Comparison of ENCODE assay signal across 18 cellular contexts in genomic region chr1:216892581-216892980, GRCh38.
A peak's percentile ranks its signal among the peaks of the same experiment; 100 is the strongest.
DNase-seq lines count a peak whose midpoint lies in the region; ATAC-seq and TF ChIP-seq lines count a peak whose summit lies in the region.
"Had no signal": no experiment of that assay in that cellular context is flagged by ENCODE, and none has a peak within 500 bp of the region (broad histone marks: within the 10 kb centered on the region; RNA-seq: fewer than 3 reads in every experiment).

No MANE protein-coding gene starts in this region.

- no peaks in the 10 kb centered on the region for H3K27me3 ChIP-seq in BLaER1 treated with 17β-estradiol and CSF1 and Interleukin-3, amounts not matched to agents 10 nM and 100 nM
- H3K27me3 ChIP-seq in GM23338 (ENCODE audit: insufficient read depth): no peaks in the 10 kb centered on the region
- H3K27me3 ChIP-seq in neuronal stem cell (ENCODE audit: control insufficient read depth in 3 of 3, insufficient read depth in 3 of 3, low read depth in 1 of 3, low read length in 3 of 3): no peaks in the 10 kb centered on the region

- no peak overlapping the region for H2BK5ac ChIP-seq in neuronal stem cell (ENCODE audit: low read length)

- WGBS in neuronal stem cell (ENCODE audit: extremely low coverage in 2 of 2, insufficient read length in 2 of 2, insufficient replicate concordance in 1 of 2), 2 donors: no CpG with 5 or more reads among the region's 8 CpGs

- no peaks in the 10 kb centered on the region for H3K9me3 ChIP-seq in BLaER1 treated with 17β-estradiol and CSF1 and Interleukin-3, amounts not matched to agents 10 nM and 100 nM (replicated peaks in 1 of 11)
- H3K9me3 ChIP-seq in neuronal stem cell (replicated peaks in 1 of 2; ENCODE audit: control insufficient read depth in 2 of 2, insufficient read depth in 1 of 2, low read depth in 1 of 2, low read length in 2 of 2): no peaks in the 10 kb centered on the region
- H3K9me3 ChIP-seq: A549 had no signal

- H2BK12ac ChIP-seq in neuronal stem cell (ENCODE audit: low read length): no peak overlapping the region

- H3K79me2 ChIP-seq in GM23338 (replicated peaks; ENCODE audit: insufficient read depth): no peaks in the 10 kb centered on the region

- H3K4me1 ChIP-seq in BLaER1 treated with 17β-estradiol and CSF1 and Interleukin-3, amounts not matched to agents 10 nM and 100 nM: peaks cover 0 to 12% (median 9%) of the 10 kb centered on the region in 10 experiments; a peak in 15 of 20 replicates
- peaks cover 16% of the 10 kb centered on the region; the same call in 1 of the 2 replicates for H3K4me1 ChIP-seq in GM23338 (ENCODE audit: insufficient read depth)
- H3K4me1 ChIP-seq in neuronal stem cell (ENCODE audit: control insufficient read depth in 2 of 2, insufficient read depth in 1 of 2, low read depth in 1 of 2, low read length in 2 of 2): peaks cover 1 to 9% of the 10 kb centered on the region in 2 donors
- H3K4me1 ChIP-seq: A549 had no signal

- no peaks in the 10 kb centered on the region for H3K27me3 Mint-ChIP-seq in GM23338 (ENCODE audit: insufficient read depth, low read depth, poor library complexity)

- H3K9me3 Mint-ChIP-seq in GM23338: no peaks in the 10 kb centered on the region

- peak overlapping the region in 8 of 11 experiments; percentile 3 to 60 (median 50); a peak in 16 of 22 replicates for H3K4me2 ChIP-seq in BLaER1 treated with 17β-estradiol and CSF1 and Interleukin-3, amounts not matched to agents 10 nM and 100 nM
- H3K4me2 ChIP-seq in GM23338: no peak overlapping the region
- no peak overlapping the region for H3K4me2 ChIP-seq in neuronal stem cell (ENCODE audit: insufficient read depth, low read length, poor library complexity, severe bottlenecking)
- H3K4me2 ChIP-seq: A549 had no signal

- DNase-seq in GM23338 (ENCODE audit: low spot score): no peak
- peak; percentile 76 for DNase-seq in NCI-H69 (lab: John Stamatoyannopoulos, UW)
- DNase-seq in neuronal stem cell (ENCODE audit: low spot score): no peak
- DNase-seq in stimulated activated naive CD4-positive, alpha-beta T cell treated with Interleukin-2 at 50 U/mL for 16 hours (lab: John Stamatoyannopoulos, UW): no peak
- no peak for DNase-seq in GOT3 (lab: John Stamatoyannopoulos, UW)
- DNase-seq in NCI-H2081 treated with DMSO at 0.1 percent for 48 hours (lab: John Stamatoyannopoulos, UW): no peak
- DNase-seq: DMS53, NCI-H1048, NCI-H187, NCI-H2107, NCI-H446 treated with DMSO at 0.1 percent for 48 hours, NCI-H526, RPMI8226, SHP77 treated with DMSO at 0.1 percent for 48 hours, T-helper 1 cell had no signal

- H4K91ac ChIP-seq in neuronal stem cell (ENCODE audit: low read depth, low read length, poor library complexity): no peak overlapping the region

- no peak overlapping the region for H3K14ac ChIP-seq in neuronal stem cell (ENCODE audit: low read length)

- H2AK5ac ChIP-seq in neuronal stem cell (ENCODE audit: low read depth, low read length): no peak overlapping the region

- H3K9me2 ChIP-seq in GM23338 (ENCODE audit: insufficient read depth): no peaks in the 10 kb centered on the region

- H2BK15ac ChIP-seq in neuronal stem cell (ENCODE audit: low read length): no peak overlapping the region

- no peaks in the 10 kb centered on the region for H4K20me1 ChIP-seq in BLaER1 treated with 17β-estradiol and CSF1 and Interleukin-3, amounts not matched to agents 10 nM and 100 nM
- no peaks in the 10 kb centered on the region for H4K20me1 ChIP-seq in GM23338 (replicated peaks; ENCODE audit: insufficient read depth)

- no peak overlapping the region for H3K18ac ChIP-seq in neuronal stem cell (ENCODE audit: low read length)

- no peaks in the 10 kb centered on the region for H3K36me3 Mint-ChIP-seq in GM23338 (ENCODE audit: low read depth)

- H3K4me3 ChIP-seq in BLaER1 treated with 17β-estradiol and CSF1 and Interleukin-3, amounts not matched to agents 10 nM and 100 nM: no peak overlapping the region
- no peak overlapping the region for H3K4me3 ChIP-seq in GM23338
- H3K4me3 ChIP-seq in neuronal stem cell (ENCODE audit: low read length in 2 of 2): no peak overlapping the region
- H3K4me3 ChIP-seq: A549 had no signal

- H4K8ac ChIP-seq in neuronal stem cell (ENCODE audit: low read depth, low read length): no peak overlapping the region

- H3K36me3 ChIP-seq in BLaER1 treated with 17β-estradiol and CSF1 and Interleukin-3, amounts not matched to agents 10 nM and 100 nM: no peaks in the 10 kb centered on the region
- H3K36me3 ChIP-seq in GM23338 (ENCODE audit: insufficient read depth) (no peaks in the 10 kb centered on the region), neuronal stem cell (replicated peaks in 1 of 2; ENCODE audit: control insufficient read depth in 2 of 2, insufficient read depth in 2 of 2, low read length in 2 of 2) (no peaks in the 10 kb centered on the region)

- H3K9ac ChIP-seq in BLaER1 treated with 17β-estradiol and CSF1 and Interleukin-3, amounts not matched to agents 10 nM and 100 nM: no peak overlapping the region
- H3K9ac ChIP-seq in neuronal stem cell (ENCODE audit: low read depth, low read length, poor library complexity): no peak overlapping the region

- no peak for TF ChIP-seq CTCF in GM23338 (conservative IDR thresholded peaks at IDR 0.05; ENCODE audit: low read depth in 2 of 2)

- peaks cover 21% of the 10 kb centered on the region for H3K4me1 Mint-ChIP-seq in GM23338

- no peak overlapping the region for H3K27ac Mint-ChIP-seq in GM23338

- H3K27ac ChIP-seq in BLaER1 treated with 17β-estradiol and CSF1 and Interleukin-3, amounts not matched to agents 10 nM and 100 nM: no peak overlapping the region
- H3K27ac ChIP-seq in GM23338 (ENCODE audit: low read depth) (no peak overlapping the region), neuronal stem cell (replicated peaks; ENCODE audit: low read length) (no peak overlapping the region)
- H3K27ac ChIP-seq: A549, HL-60 had no signal

- H3K23ac ChIP-seq in neuronal stem cell (ENCODE audit: low read depth, low read length, poor library complexity): no peak overlapping the region

- no peak overlapping the region for H2BK120ac ChIP-seq in neuronal stem cell (ENCODE audit: low read depth, low read length)

- H2AFZ ChIP-seq in GM23338 (0 out of 2 replicates have a peak overlapping the region, but pooled peaks have one; percentile 11), neuronal stem cell (ENCODE audit: low read length) (peak overlapping the region; percentile 7)

- no peaks in the 10 kb centered on the region for H3F3A ChIP-seq in GM23338 (replicated peaks; ENCODE audit: low read depth)

- no peaks in the 10 kb centered on the region for H3K79me1 ChIP-seq in neuronal stem cell (ENCODE audit: low read depth, low read length)

- ATAC-seq in GM23338: no peak
- ATAC-seq: A549 had no signal

- no peak overlapping the region for H3K4ac ChIP-seq in neuronal stem cell (ENCODE audit: low read length)

- H3K4me3 Mint-ChIP-seq in GM23338: no peak overlapping the region

TF ChIP-seq in GM23338, 12 proteins besides CTCF, POLR2A, EP300 and RAD21 (continues in another document):
- TF ChIP-seq EZH2 (IDR thresholded peaks at IDR 0.05; ENCODE audit: low read depth, unreplicated experiment): no peak
- TF ChIP-seq JUNB (IDR thresholded peaks at IDR 0.05; ENCODE audit: unreplicated experiment): no peak

Comparison
In these comparisons a context has a peak if more than half of its experiments do, and no peak if none do; other contexts are left out.
1. H3K4me2 ChIP-seq: peak in BLaER1 treated with 17β-estradiol and CSF1 and Interleukin-3, amounts not matched to agents 10 nM and 100 nM (8 of 11); none in GM23338 (single experiment) and neuronal stem cell (single experiment).